34 cellular contexts compared by ENCODE assay signal in genomic region chr10:116864436-116864835, GRCh38. TPM values are rescaled to one million over a fixed set of nuclear protein-coding genes. Genes with fewer than 3 reads are reported as not detected.
A peak's percentile ranks its signal among the peaks of the same experiment; 100 is the strongest.
DNase-seq lines count a peak whose midpoint lies in the region; ATAC-seq, FAIRE-seq and TF ChIP-seq lines count a peak whose summit lies in the region.
"Had no signal": no experiment of that assay in that cellular context is flagged by ENCODE, and none has a peak within 500 bp of the region (broad histone marks: within the 10 kb centered on the region; RNA-seq: fewer than 3 reads in every experiment).

No MANE protein-coding gene starts in this region.

- H3K27ac ChIP-seq in right lobe of liver: no peak overlapping the region
- no peak overlapping the region for H3K27ac ChIP-seq in HepG2 (ENCODE audit: extremely low read length, insufficient read depth, low read length)
- H3K27ac ChIP-seq in HEK293 (ENCODE audit: extremely low read depth, low read depth, low read length): no peak overlapping the region
- H3K27ac ChIP-seq: 22Rv1; A549; BLaER1; BLaER1 treated with 17β-estradiol and CSF1 and Interleukin-3, amounts not matched to agents 10 nM and 100 nM; C4-2B had no signal

- CTCF ChIA-PET in HepG2 (lab: Yijun Ruan, JAX; ENCODE audit: low intra/inter-chr PET ratio, low total read pairs) (no interaction called here), HEK293 (lab: Yijun Ruan, JAX) (interaction anchor here (1.3 kb wide), 1 partner anchor 76 kb away, joined by 4 read pairs; no protein-coding TSS in a partner anchor)

- no peaks in the 10 kb centered on the region for H3K9me3 ChIP-seq in right lobe of liver
- no peaks in the 10 kb centered on the region for H3K9me3 ChIP-seq in HepG2 (ENCODE audit: low read length)
- H3K9me3 ChIP-seq in HEK293 (ENCODE audit: control insufficient read depth, insufficient read depth, low read depth, low read length): no peaks in the 10 kb centered on the region
- H3K9me3 ChIP-seq: A549, BE2C, BLaER1 had no signal

- H3K4me1 ChIP-seq in right lobe of liver: peaks cover 0 to 15% (median 0%) of the 10 kb centered on the region in 4 donors
- no peaks in the 10 kb centered on the region for H3K4me1 ChIP-seq in HepG2 (ENCODE audit: insufficient read depth, low read length)
- H3K4me1 ChIP-seq in HEK293 (ENCODE audit: control insufficient read depth, insufficient read depth, low read length): no peaks in the 10 kb centered on the region
- H3K4me1 ChIP-seq: BE2C; BLaER1; BLaER1 treated with 17β-estradiol and CSF1 and Interleukin-3, amounts not matched to agents 10 nM and 100 nM; Caco-2 had no signal

- no peaks in the 10 kb centered on the region for H3K27me3 ChIP-seq in right lobe of liver
- no peaks in the 10 kb centered on the region; a peak in 1 of 5 replicates for H3K27me3 ChIP-seq in HepG2 (ENCODE audit: control insufficient read depth in 1 of 2, insufficient read depth in 2 of 2, low read length in 2 of 2)
- H3K27me3 ChIP-seq: BE2C; BLaER1; BLaER1 treated with 17β-estradiol and CSF1 and Interleukin-3, amounts not matched to agents 10 nM and 100 nM had no signal

- H3K36me3 ChIP-seq in right lobe of liver: no peaks in the 10 kb centered on the region
- H3K36me3 ChIP-seq in HepG2 (replicated peaks in 1 of 2; ENCODE audit: control insufficient read depth in 1 of 2, insufficient read depth in 2 of 2, low read length in 2 of 2): no peaks in the 10 kb centered on the region
- no peaks in the 10 kb centered on the region for H3K36me3 ChIP-seq in HEK293 (ENCODE audit: control insufficient read depth in 2 of 2, insufficient read depth in 1 of 2, low read length in 2 of 2)
- H3K36me3 ChIP-seq: BE2C; BLaER1; BLaER1 treated with 17β-estradiol and CSF1 and Interleukin-3, amounts not matched to agents 10 nM and 100 nM had no signal

- no peak overlapping the region for H3K9ac ChIP-seq in HepG2 (ENCODE audit: insufficient read depth, low read depth, low read length)
- H3K9ac ChIP-seq: BLaER1; BLaER1 treated with 17β-estradiol and CSF1 and Interleukin-3, amounts not matched to agents 10 nM and 100 nM had no signal

- no peak overlapping the region for H3K4me3 ChIP-seq in right lobe of liver
- H3K4me3 ChIP-seq in HepG2 (replicated peaks in 1 of 3; ENCODE audit: insufficient read depth in 1 of 3, low read depth in 2 of 3, low read length in 3 of 3): no peak overlapping the region
- H3K4me3 ChIP-seq in HEK293 (ENCODE audit: low read depth, low read length): no peak overlapping the region
- H3K4me3 ChIP-seq: A549; BLaER1; BLaER1 treated with 17β-estradiol and CSF1 and Interleukin-3, amounts not matched to agents 10 nM and 100 nM had no signal

- FAIRE-seq in HepG2 (lab: Jason Lieb, UNC): no peak
- FAIRE-seq: A204.1, A549, D721Med had no signal

- 75% methylated on average over 4 of the region's 4 CpGs for WGBS in right lobe of liver (ENCODE audit: insufficient coverage, low coverage, low lambda C conversion rate, missing lambda C conversion rate)
- WGBS in HepG2 (ENCODE audit: low lambda C conversion rate): 59% methylated on average over 4 of the region's 4 CpGs

- TF ChIP-seq RAD21 in HepG2 (CRISPR knock-in tag; IDR thresholded peaks at IDR 0.05): no peak

- in situ Hi-C loops in HepG2 (cut with HindIII; ENCODE audit: extremely low pct_ligation_motif_present, low pct_unique_long_range_greater_than_20kb): no loop called here

- no peaks in the 10 kb centered on the region for H4K20me1 ChIP-seq in HepG2 (ENCODE audit: insufficient read depth, low read length)
- H4K20me1 ChIP-seq: BLaER1; BLaER1 treated with 17β-estradiol and CSF1 and Interleukin-3, amounts not matched to agents 10 nM and 100 nM had no signal

- no peaks in the 10 kb centered on the region for H3K79me2 ChIP-seq in HepG2 (ENCODE audit: insufficient read depth, low read length)

- no peak for TF ChIP-seq CTCF in right lobe of liver (IDR thresholded peaks at IDR 0.05)
- TF ChIP-seq CTCF in HepG2 (CRISPR knock-in tag; IDR thresholded peaks at IDR 0.05): no peak
- TF ChIP-seq CTCF in HEK293 (tag by site-specific recombination; IDR thresholded peaks at IDR 0.05): no peak

- ATAC-seq in right lobe of liver: peak; percentile 39 to 61 (median 42)
- ATAC-seq in HepG2: no peak
- ATAC-seq in left lobe of liver: peak; percentile 62
- ATAC-seq: A549; CD8-positive, alpha-beta T cell had no signal

- TF ChIP-seq EP300 in HepG2 (IDR thresholded peaks at IDR 0.05; ENCODE audit: low read depth in 2 of 2, low read length in 2 of 2) (no peak), HepG2 (CRISPR knock-in tag; IDR thresholded peaks at IDR 0.05; ENCODE audit: borderline replicate concordance) (no peak)

- intact Hi-C loops in right lobe of liver (cut with DNase I) (no loop called here), HepG2 (cut with micrococcal nuclease; ENCODE audit: unreplicated experiment) (no loop called here)

- POLR2A ChIA-PET in HepG2 (lab: Yijun Ruan, JAX) (no interaction called here), HEK293 (lab: Yijun Ruan, JAX) (no interaction called here)

- no TSS peak for BruUV-seq in HepG2 (replicated peaks; lab: Mats Ljungman, UMichigan)

- TF ChIP-seq POLR2A in right lobe of liver (IDR thresholded peaks at IDR 0.05) (no peak), HepG2 (IDR thresholded peaks at IDR 0.05; ENCODE audit: insufficient read depth in 1 of 2, low read depth in 2 of 2, low read length in 2 of 2) (no peak)

- H3K4me2 ChIP-seq in HepG2 (ENCODE audit: low read depth, low read length): no peak overlapping the region
- H3K4me2 ChIP-seq: A549; BLaER1; BLaER1 treated with 17β-estradiol and CSF1 and Interleukin-3, amounts not matched to agents 10 nM and 100 nM had no signal

- H2AFZ ChIP-seq in HepG2 (ENCODE audit: low read length): no peak overlapping the region

- DNase-seq in right lobe of liver (no peak), HepG2 (ENCODE audit: low spot score) (no peak), left lobe of liver (ENCODE audit: low spot score) (no peak), iPS-NIHi11 (ENCODE audit: low spot score) (no peak), LoVo (ENCODE audit: low spot score) (no peak)
- DNase-seq: 8988T; ACHN; AML-193; BE2C; C1 segment of cervical spinal cord; Caco-2; Calu3; CD4-positive, alpha-beta memory T cell; CD4-positive, alpha-beta T cell; CD4-positive, CD25-positive, alpha-beta regulatory T cell; CD8-positive, alpha-beta memory T cell; CD8-positive, alpha-beta T cell; COR-L47; DMS 273 treated with DMSO at 0.1 percent for 48 hours; DMS153; DMS53; DMS79; DMS79 treated with DMSO at 0.1 percent for 48 hours; DND-41; EL had no signal

TF ChIP-seq in HepG2, 621 proteins besides CTCF, POLR2A, EP300 and RAD21 (continues in another document):
- no peak for TF ChIP-seq ZNF879 (CRISPR knock-in tag; IDR thresholded peaks at IDR 0.05)
- no peak for TF ChIP-seq ZFP90 (CRISPR knock-in tag; IDR thresholded peaks at IDR 0.05; ENCODE audit: borderline replicate concordance)
- TF ChIP-seq E2F2 (CRISPR knock-in tag; IDR thresholded peaks at IDR 0.05; ENCODE audit: borderline replicate concordance): no peak
- no peak for TF ChIP-seq NR2F2 (IDR thresholded peaks at IDR 0.05; ENCODE audit: borderline replicate concordance, low read depth)

TF ChIP-seq in HEK293, 187 proteins besides CTCF, POLR2A, EP300 and RAD21:
- TF ChIP-seq ZNF837 (tag by site-specific recombination; IDR thresholded peaks at IDR 0.05) (no peak), BCL11A (tag by site-specific recombination; IDR thresholded peaks at IDR 0.05; ENCODE audit: low read depth) (no peak), EGR2 (tag by site-specific recombination; IDR thresholded peaks at IDR 0.05; ENCODE audit: low read depth) (0 out of 2 replicates have a peak, but pooled peaks have one; percentile 12), ZFHX2 (tag by site-specific recombination; conservative IDR thresholded peaks at IDR 0.05) (peak; percentile 35; the same call in 1 of the 2 replicates), ZNF2 (tag by site-specific recombination; IDR thresholded peaks at IDR 0.05) (no peak), ZNF549 (tag by site-specific recombination; IDR thresholded peaks at IDR 0.05) (no peak), ZFP3 (tag by site-specific recombination; IDR thresholded peaks at IDR 0.05; ENCODE audit: low read depth) (no peak)

RNA-seq across cellular contexts. Expression of gene ENO4, which starts 15.1 kb away (rescaled TPM):
- total RNA-seq in right lobe of liver: not detected
- total RNA-seq in HepG2 (2016; rRNA removed; fragmentation: Illumina TruSeq; extraction: Trizol): not detected in 2 replicates
- not detected in 2 replicates for total RNA-seq in HepG2 (2016; cell fraction: cytosol; rRNA removed; fragmentation: Illumina TruSeq; extraction: Trizol; ENCODE audit: low read depth)
- total RNA-seq in HepG2 (2016; cell fraction: insoluble cytoplasmic fraction; rRNA removed; fragmentation: Illumina TruSeq; extraction: Trizol): not detected in 2 replicates
- not detected in 2 replicates for total RNA-seq in HepG2 (2016; cell fraction: membrane; rRNA removed; fragmentation: Illumina TruSeq; extraction: Trizol)
- total RNA-seq in HepG2 (2016; cell fraction: nucleus; rRNA removed; fragmentation: Illumina TruSeq; extraction: Trizol): not detected in 2 replicates
- not detected in 2 replicates for polyA plus RNA-seq in HepG2 (2011; rRNA removed)
- polyA plus RNA-seq in HepG2 (2011; cell fraction: cytosol; rRNA removed): not detected in 2 replicates
- not detected in 2 replicates for polyA plus RNA-seq in HepG2 (2011; cell fraction: nucleus; rRNA removed)
- 0.21 TPM in 1 of 2 replicates, not detected in the other for polyA plus RNA-seq in HepG2 (2012)
- polyA plus RNA-seq in HepG2 (2016; cell fraction: cytosol; fragmentation: Illumina TruSeq; extraction: Trizol; ENCODE audit: low read depth): not detected in 2 replicates
- not detected in 2 replicates for polyA plus RNA-seq in HepG2 (2016; cell fraction: insoluble cytoplasmic fraction; fragmentation: Illumina TruSeq; extraction: Trizol; ENCODE audit: low read depth)
- not detected in 2 replicates for polyA plus RNA-seq in HepG2 (2016; cell fraction: membrane; fragmentation: Illumina TruSeq; extraction: Trizol; ENCODE audit: low read depth)
- not detected in 2 replicates for polyA plus RNA-seq in HepG2 (2016; cell fraction: nucleus; fragmentation: Illumina TruSeq; extraction: Trizol; ENCODE audit: insufficient read depth, low read depth)
- polyA minus RNA-seq in HepG2 (2011; rRNA and poly(A)+ RNA removed; ENCODE audit: low replicate concordance): not detected in 2 replicates
- polyA minus RNA-seq in HepG2 (2011; cell fraction: cytosol; rRNA and poly(A)+ RNA removed): not detected in 2 replicates
- polyA minus RNA-seq in HepG2 (2011; cell fraction: nucleus; rRNA and poly(A)+ RNA removed): not detected in 2 replicates
- total RNA-seq in left lobe of liver: not detected
- total RNA-seq: Caco-2; CD4-positive, alpha-beta memory T cell; CD4-positive, alpha-beta T cell; CD4-positive, CD25-positive, alpha-beta regulatory T cell; CD8-positive, alpha-beta memory T cell; CD8-positive, alpha-beta T cell had no signal
- polyA plus RNA-seq: CD14-positive monocyte; CD4-positive, alpha-beta memory T cell; CD4-positive, CD25-positive, alpha-beta regulatory T cell; CD8-positive, alpha-beta memory T cell had no signal
